33 cellular contexts compared by ENCODE assay signal in the genomic region with DNA sequence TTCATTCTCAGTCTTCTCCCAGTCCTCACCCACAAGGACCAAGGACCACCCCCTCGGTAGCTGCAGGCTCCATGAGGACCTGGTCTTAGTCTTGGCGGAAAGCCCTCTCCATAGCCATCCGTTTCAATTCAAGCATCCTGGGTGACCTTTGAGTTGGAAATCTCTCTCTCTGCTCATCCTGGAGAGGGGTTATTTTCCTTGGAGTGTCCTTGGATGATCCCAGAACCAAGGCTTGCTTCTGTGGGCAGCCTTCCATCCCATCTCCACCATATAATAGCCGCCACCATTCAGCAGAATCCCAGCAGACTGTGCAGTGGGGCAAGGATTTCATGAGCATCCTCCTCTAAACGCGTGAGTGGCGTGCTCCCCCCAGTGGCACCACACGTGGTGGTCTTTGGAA. TPM values are rescaled to one million over a fixed set of nuclear protein-coding genes. Genes with fewer than 3 reads are reported as not detected.
"Had no signal": no experiment of that assay in that cellular context is flagged by ENCODE, and none has a peak within 500 bp of the region (broad histone marks: within the 10 kb centered on the region; RNA-seq: fewer than 3 reads in every experiment).

BPIFA2 (plus strand) TSS at position 301 of the 400 bp plus-strand sequence. CDS start 987 bp downstream, outside the sequence.

- ATAC-seq: stimulated activated effector memory CD8-positive, alpha-beta T cell treated with anti-CD3 and anti-CD28 coated beads, Interleukin-12 subunit alpha, Interleukin-12 subunit beta, amount 100 ng/mL, for 72 hours; stimulated activated memory B cell treated with anti-CD40 and anti-IgM and Interleukin-4, amounts not matched to agents 10 μg/mL and 1 μg/mL and 100 μg/mL, for 72 hours; stimulated activated naive B cell treated with anti-CD40 and anti-IgM and Interleukin-4, amounts not matched to agents 10 μg/mL and 1 μg/mL and 100 μg/mL, for 72 hours; stimulated activated naive CD8-positive, alpha-beta T cell treated with anti-CD3 and anti-CD28 coated beads, Interleukin-15, amount 100 ng/mL, for 72 hours; stimulated activated naive CD8-positive, alpha-beta T cell treated with anti-CD3 and anti-CD28 coated beads, Interleukin-15, Interleukin-2, amounts not matched to agents 100 U/mL and 50 U/mL, for 24 hours; upper lobe of right lung had no signal

- H3K4me1 Mint-ChIP-seq: stimulated activated effector memory CD8-positive, alpha-beta T cell treated with anti-CD3 and anti-CD28 coated beads, Interleukin-12 subunit alpha, Interleukin-12 subunit beta, amount 100 ng/mL, for 72 hours; stimulated activated naive CD8-positive, alpha-beta T cell treated with anti-CD3 and anti-CD28 coated beads, Interleukin-15, amount 100 ng/mL, for 72 hours had no signal

- H3K27ac Mint-ChIP-seq: stimulated activated effector memory CD8-positive, alpha-beta T cell treated with anti-CD3 and anti-CD28 coated beads, Interleukin-12 subunit alpha, Interleukin-12 subunit beta, amount 100 ng/mL, for 72 hours; stimulated activated memory B cell treated with anti-CD40 and anti-IgM and Interleukin-4, amounts not matched to agents 10 μg/mL and 1 μg/mL and 100 μg/mL, for 72 hours; stimulated activated naive B cell treated with anti-CD40 and anti-IgM and Interleukin-4, amounts not matched to agents 10 μg/mL and 1 μg/mL and 100 μg/mL, for 72 hours; stimulated activated naive CD8-positive, alpha-beta T cell treated with anti-CD3 and anti-CD28 coated beads, Interleukin-15, amount 100 ng/mL, for 72 hours; stimulated activated naive CD8-positive, alpha-beta T cell treated with anti-CD3 and anti-CD28 coated beads, Interleukin-15, Interleukin-2, amounts not matched to agents 100 ng/mL and 50 ng/mL, for 24 hours; type B pancreatic cell had no signal

- H3K27me3 Mint-ChIP-seq: stimulated activated naive CD8-positive, alpha-beta T cell treated with anti-CD3 and anti-CD28 coated beads, Interleukin-15, amount 100 ng/mL, for 72 hours had no signal

- H3K4me3 Mint-ChIP-seq: stimulated activated effector memory CD8-positive, alpha-beta T cell treated with anti-CD3 and anti-CD28 coated beads, Interleukin-12 subunit alpha, Interleukin-12 subunit beta, amount 100 ng/mL, for 72 hours; stimulated activated memory B cell treated with anti-CD40 and anti-IgM and Interleukin-4, amounts not matched to agents 10 μg/mL and 1 μg/mL and 100 μg/mL, for 72 hours; stimulated activated naive B cell treated with anti-CD40 and anti-IgM and Interleukin-4, amounts not matched to agents 10 μg/mL and 1 μg/mL and 100 μg/mL, for 72 hours; stimulated activated naive CD8-positive, alpha-beta T cell treated with anti-CD3 and anti-CD28 coated beads, Interleukin-15, amount 100 ng/mL, for 72 hours; stimulated activated naive CD8-positive, alpha-beta T cell treated with anti-CD3 and anti-CD28 coated beads, Interleukin-15, Interleukin-2, amounts not matched to agents 100 ng/mL and 50 ng/mL, for 24 hours; type B pancreatic cell had no signal

- H3K4me3 ChIP-seq: stomach, suprapubic skin, testis, thoracic aorta, thyroid gland, tibial artery, tibial nerve, transverse colon, upper lobe of left lung, upper lobe of right lung, uterus, vagina had no signal

- H3K9me3 ChIP-seq: suprapubic skin, testis, thyroid gland, upper lobe of right lung, uterus, vagina had no signal

- H3K27me3 ChIP-seq: testis, thyroid gland, tibial nerve, transverse colon, upper lobe of left lung, upper lobe of right lung, uterus, vagina had no signal

- H3K36me3 ChIP-seq: stomach, suprapubic skin, thoracic aorta, thyroid gland, tibial artery, tibial nerve, transverse colon, upper lobe of left lung, upper lobe of right lung, uterus, vagina had no signal

- DNase-seq: stimulated activated CD4-positive, alpha-beta T cell treated with anti-CD3 and anti-CD28 coated beads, Interleukin-2, amount 100 ng/mL, for 48 hours; stimulated activated CD4-positive, alpha-beta T cell treated with anti-CD3 and anti-CD28 coated beads, Interleukin-4, amount 100 ng/mL, for 1 hour; stimulated activated CD4-positive, alpha-beta T cell treated with anti-CD3 and anti-CD28 coated beads, Interleukin-4, amount 100 ng/mL, for 24 hours; stimulated activated CD4-positive, alpha-beta T cell treated with anti-CD3 and anti-CD28 coated beads, Interleukin-4, amount 100 ng/mL, for 4 hours; stimulated activated CD8-positive, alpha-beta memory T cell treated with anti-CD3 and anti-CD28 coated beads, Interleukin-4, amount 100 ng/mL, for 48 hours; stimulated activated naive B cell treated with anti-CD40 and anti-IgM and Interleukin-4, amounts not matched to agents 10 μg/mL and 1 μg/mL and 100 μg/mL, for 72 hours; stimulated activated naive CD4-positive, alpha-beta T cell; stimulated activated naive CD4-positive, alpha-beta T cell treated with Interleukin-2 at 50 U/mL for 16 hours; stimulated activated naive CD8-positive, alpha-beta T cell treated with anti-CD3 and anti-CD28 coated beads, Interleukin-15, amount 100 ng/mL, for 72 hours; stimulated activated naive CD8-positive, alpha-beta T cell treated with anti-CD3 and anti-CD28 coated beads, Interleukin-15, Interleukin-2, amounts not matched to agents 100 U/mL and 50 U/mL, for 24 hours; stomach; substantia nigra; testis; thyroid gland; tibial artery; transverse colon; trophoblast cell; upper lobe of left lung; upper lobe of right lung; uterus had no signal

- H3K4me1 ChIP-seq: stomach, suprapubic skin, tibial artery, tibial nerve, transverse colon, upper lobe of left lung, upper lobe of right lung, uterus, vagina had no signal

- H3K36me3 Mint-ChIP-seq: stimulated activated effector memory CD8-positive, alpha-beta T cell treated with anti-CD3 and anti-CD28 coated beads, Interleukin-12 subunit alpha, Interleukin-12 subunit beta, amount 100 ng/mL, for 72 hours; type B pancreatic cell had no signal

- H3K27ac ChIP-seq: stomach, suprapubic skin, testis, thoracic aorta, thyroid gland, tibial artery, tibial nerve, transverse colon, upper lobe of left lung, upper lobe of right lung, uterus, vagina had no signal

- FAIRE-seq: urothelium cell line had no signal

RNA-seq across cellular contexts. Expression of gene BPIFA2, which starts in this region (rescaled TPM):
- total RNA-seq: stomach, subcutaneous adipose tissue, suprapubic skin, temporal lobe, thoracic aorta, thyroid gland, transverse colon, upper lobe of left lung, upper lobe of right lung, ureter, urinary bladder, uterus, vagina had no signal
- polyA plus RNA-seq: stomach, urinary bladder had no signal
